Comparison of ENCODE assay signal across 8 cellular contexts in genomic region chr12:48977290-48978281, GRCh38.
DNase-seq lines count a peak whose midpoint lies in the region; ATAC-seq and TF ChIP-seq lines count a peak whose summit lies in the region.

No MANE protein-coding gene starts in this region.

- DNase-seq in GM12864 (ENCODE audit: low read depth) (no peak), SK-N-MC (ENCODE audit: low read depth, low spot score) (no peak), hepatic stellate cell (ENCODE audit: low spot score) (peak; percentile 75), DMS114 treated with DMSO at 0.1 percent for 48 hours (lab: John Stamatoyannopoulos, UW; ENCODE audit: unreplicated experiment) (no peak)
- peak; percentile 85 for DNase-seq in activated naive CD4-positive, alpha-beta T cell treated with anti-CD3 and anti-CD28 coated beads, Interleukin-2, amount 50 U/mL, for 16 hours
- peak; percentile 81 to 88 for DNase-seq in stimulated activated CD4-positive, alpha-beta T cell treated with anti-CD3 and anti-CD28 coated beads, Interleukin-2, amount 100 ng/mL, for 48 hours

- no peaks in the 10 kb centered on the region for H3K36me3 ChIP-seq in SK-N-MC (ENCODE audit: insufficient read depth, low read length)

- ATAC-seq in HG02885 (IDR thresholded peaks at IDR 0.05; ENCODE audit: poor library complexity, unreplicated experiment) (peak; percentile 61), GM21367 (IDR thresholded peaks at IDR 0.05; ENCODE audit: unreplicated experiment) (no peak)

- H3K27ac ChIP-seq in SK-N-MC: no peak overlapping the region

- peak; percentile 84 for TF ChIP-seq CTCF in GM12864 (IDR thresholded peaks at IDR 0.05; ENCODE audit: low read depth, low read length, missing control alignments)

- H3K4me3 ChIP-seq in GM12864 (ENCODE audit: low read depth, low read length) (no peak overlapping the region), SK-N-MC (peak overlapping the region; percentile 51)

- H3K9me3 ChIP-seq in SK-N-MC (ENCODE audit: low read depth, low read length): no peaks in the 10 kb centered on the region

- H3K9ac ChIP-seq in SK-N-MC (ENCODE audit: insufficient read length): no peak overlapping the region

Comparison
In these comparisons a context has a peak if more than half of its experiments do, and no peak if none do; other contexts are left out.
1. DNase-seq: peak in activated naive CD4-positive, alpha-beta T cell treated with anti-CD3 and anti-CD28 coated beads, Interleukin-2, amount 50 U/mL, for 16 hours (single experiment), hepatic stellate cell (single experiment) and stimulated activated CD4-positive, alpha-beta T cell treated with anti-CD3 and anti-CD28 coated beads, Interleukin-2, amount 100 ng/mL, for 48 hours (2 of 2); none in GM12864 (single experiment), SK-N-MC (single experiment) and DMS114 treated with DMSO at 0.1 percent for 48 hours (single experiment).